8 cellular contexts compared by ENCODE assay signal in the genomic region with DNA sequence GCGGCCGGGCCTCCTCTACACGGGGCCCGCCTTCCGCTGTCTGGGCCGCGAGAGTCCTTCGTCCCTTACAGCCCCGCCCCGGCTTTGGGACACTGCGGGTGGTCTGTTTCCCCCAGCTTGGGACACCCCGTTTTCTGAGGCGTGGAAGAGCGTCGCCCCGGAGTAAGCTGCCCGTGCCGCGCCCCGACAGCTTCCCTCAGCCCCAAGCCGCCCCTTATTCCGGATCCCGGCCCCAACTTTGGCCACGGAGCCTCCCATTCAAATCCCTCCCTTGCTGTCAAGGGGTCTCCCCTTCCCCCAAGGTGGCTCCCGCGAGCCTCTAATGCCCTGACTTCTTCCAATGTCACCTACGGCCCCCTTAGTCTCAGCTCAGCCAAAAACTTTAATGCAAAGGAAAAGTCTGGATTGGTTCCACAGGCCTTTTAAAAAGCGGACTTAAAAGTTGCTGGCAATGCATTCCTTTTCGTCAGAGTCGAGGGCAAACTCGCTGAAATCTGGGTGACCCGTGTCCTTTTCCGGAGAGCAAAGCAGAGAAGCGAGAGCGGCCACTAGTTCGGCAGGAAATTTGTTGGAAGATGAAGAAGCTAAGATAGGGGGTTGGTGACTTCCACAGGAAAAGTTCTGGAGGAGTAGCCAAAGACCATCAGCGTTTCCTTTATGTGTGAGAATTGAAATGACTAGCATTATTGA. TPM values are rescaled to one million over a fixed set of nuclear protein-coding genes. Genes with fewer than 3 reads are reported as not detected.
DNase-seq lines count a peak whose midpoint lies in the region; ATAC-seq and TF ChIP-seq lines count a peak whose summit lies in the region.

No MANE protein-coding gene starts in this region.

- H3K4me1 Mint-ChIP-seq in immature natural killer cell = peaks cover 35 to 40% of the 10 kb centered on the region in 2 donors

- ATAC-seq in GM21786 (IDR thresholded peaks at IDR 0.05; ENCODE audit: unreplicated experiment) = no peak
- ATAC-seq in GM19463 (IDR thresholded peaks at IDR 0.05; ENCODE audit: unreplicated experiment) = no peak

- peaks cover 22% of the 10 kb centered on the region for H3K4me1 ChIP-seq in smooth muscle cell (ENCODE audit: low read depth)

- under 1% methylated on average over 22 of the region's 37 CpGs for WGBS in smooth muscle cell (ENCODE audit: low lambda C conversion rate)

- H3K4me2 ChIP-seq in smooth muscle cell = peak overlapping the region; percentile 98

- peak overlapping the region; percentile 64 for H2AFZ ChIP-seq in smooth muscle cell (ENCODE audit: low read depth)

- H3F3A ChIP-seq in smooth muscle cell (ENCODE audit: low read depth) = no peaks in the 10 kb centered on the region

- no peaks in the 10 kb centered on the region for H3K27me3 ChIP-seq in smooth muscle cell (ENCODE audit: low read depth)

- H3K27me3 Mint-ChIP-seq in immature natural killer cell (ENCODE audit: low read depth in 3 of 3) = peaks cover 0 to 4% (median 3%) of the 10 kb centered on the region in 3 donors

- H3K4me3 Mint-ChIP-seq in immature natural killer cell = peak overlapping the region; percentile 89 to 95 (median 93)

- in situ Hi-C loops in KBM-7 (cut with MboI; ENCODE audit: low pct_unique_long_range_greater_than_20kb, low sequenced_read_pairs) (no loop called here), astrocyte of the spinal cord (cut with HindIII; ENCODE audit: low sequenced_read_pairs) (no loop called here)

- TF ChIP-seq CTCF in astrocyte of the spinal cord (IDR thresholded peaks at IDR 0.05; ENCODE audit: low read depth, low read length) = no peak
- TF ChIP-seq CTCF in smooth muscle cell (IDR thresholded peaks at IDR 0.05; ENCODE audit: borderline replicate concordance, insufficient read depth, poor library complexity, severe bottlenecking) = no peak

- no peaks in the 10 kb centered on the region for H3K36me3 ChIP-seq in smooth muscle cell (ENCODE audit: low read depth)

- no peaks in the 10 kb centered on the region for H3K9me3 Mint-ChIP-seq in immature natural killer cell

- H3K79me2 ChIP-seq in smooth muscle cell (ENCODE audit: low read depth) = peaks cover 55% of the 10 kb centered on the region

- H3K27ac Mint-ChIP-seq in immature natural killer cell = peak overlapping the region; percentile 79 to 97 (median 92)

- peak overlapping the region; percentile 95 for H3K27ac ChIP-seq in smooth muscle cell (ENCODE audit: low read depth)

- H3K4me3 ChIP-seq in GM08714 (ENCODE audit: low read length) = peak overlapping the region; percentile 86
- H3K4me3 ChIP-seq in astrocyte of the spinal cord (ENCODE audit: low read depth, low read length) = peak overlapping the region; percentile 87
- H3K4me3 ChIP-seq in smooth muscle cell = peak overlapping the region; percentile 76

- H4K20me1 ChIP-seq in smooth muscle cell (ENCODE audit: low read depth) = peaks cover 41% of the 10 kb centered on the region

- H3K9me3 ChIP-seq in smooth muscle cell (replicated peaks; ENCODE audit: low read depth) = no peaks in the 10 kb centered on the region

- no peaks in the 10 kb centered on the region for H3K36me3 Mint-ChIP-seq in immature natural killer cell

- DNase-seq in KBM-7 (peak; percentile 37), astrocyte of the spinal cord (ENCODE audit: low read depth, low spot score) (peak; percentile 32), immature natural killer cell (no peak), smooth muscle cell (lab: John Stamatoyannopoulos, UW; ENCODE audit: unreplicated experiment) (no peak)
- no peak for DNase-seq in stimulated activated CD4-positive, alpha-beta T cell treated with anti-CD3 and anti-CD28 coated beads, Interleukin-4, amount 100 ng/mL, for 1 hour

- H3K9ac ChIP-seq in smooth muscle cell (ENCODE audit: low read depth) = peak overlapping the region; percentile 91

RNA-seq across cellular contexts. Expression of gene EXOSC2, which starts 19.9 kb away (rescaled TPM):
- 10 to 100 TPM; 12.9 to 27.4 (median 20.0) TPM for polyA plus RNA-seq in immature natural killer cell
- 12.1 and 14.7 TPM in 2 replicates for total RNA-seq in smooth muscle cell
- 15.8 and 17.3 TPM in 2 replicates for polyA plus RNA-seq in smooth muscle cell

RNA-seq across cellular contexts. Expression of gene PRDM12, which starts 49.0 kb away (rescaled TPM):
- polyA plus RNA-seq in immature natural killer cell (1 to 10 TPM in 1 of 3 donors, not detected in 2; 1.0 TPM), smooth muscle cell (0.12 TPM in 1 of 2 replicates, not detected in the other)
- total RNA-seq in smooth muscle cell = not detected in 2 replicates

Comparison
In these comparisons a context has a peak if more than half of its experiments do, and no peak if none do; other contexts are left out.
1. DNase-seq: peak in KBM-7 (single experiment) and astrocyte of the spinal cord (single experiment); none in immature natural killer cell (0 of 3), smooth muscle cell (single experiment) and stimulated activated CD4-positive, alpha-beta T cell treated with anti-CD3 and anti-CD28 coated beads, Interleukin-4, amount 100 ng/mL, for 1 hour (single experiment).
2. Peak in every context shown above with its lines, with median percentiles within 50 percentile points of each other: H3K4me3 ChIP-seq.